9 cellular contexts compared by ENCODE assay signal in genomic region chrX:129540068-129540653, GRCh38. TPM values are rescaled to one million over a fixed set of nuclear protein-coding genes. Genes with fewer than 3 reads are reported as not detected.
DNase-seq lines count a peak whose midpoint lies in the region; ATAC-seq, FAIRE-seq and TF ChIP-seq lines count a peak whose summit lies in the region.
"Had no signal": no experiment of that assay in that cellular context is flagged by ENCODE, and none has a peak within 500 bp of the region (broad histone marks: within the 10 kb centered on the region; RNA-seq: fewer than 3 reads in every experiment).

TSS of gene OCRL (plus strand) at chrX:129540259. CDS start at chrX:129540440, 181 bp downstream.

- H3K27ac ChIP-seq in GM12878 (ENCODE audit: control insufficient read depth, insufficient read depth) (no peak within 1 kb of the TSS), iPS DF 6.9 (ENCODE audit: low read length) (no peak within 1 kb of the TSS)

- no peaks in the 10 kb centered on the region for H3K36me3 ChIP-seq in GM12878 (ENCODE audit: control insufficient read depth in 2 of 2, insufficient read depth in 2 of 2, low read length in 1 of 2)
- H3K36me3 ChIP-seq in iPS DF 6.9 (ENCODE audit: control insufficient read depth, insufficient read depth, low read length), result no peaks in the 10 kb centered on the region

- no peak for TF ChIP-seq RAD21 in GM12878 (IDR thresholded peaks at IDR 0.05; ENCODE audit: insufficient read depth, low read depth, low read length)

- SMC1A ChIA-PET in GM12878 (lab: Charles Lee; ENCODE audit: uncharacterized antibody, unreplicated experiment), result no interaction called here

- H3K9ac ChIP-seq in GM12878 (ENCODE audit: control insufficient read depth, insufficient read depth, low read length), result peak within 1 kb of the TSS; percentile 38; the same call in 1 of the 2 replicates

- 24% methylated on average over 27 of the region's 60 CpGs for WGBS in GM12878 (ENCODE audit: insufficient coverage, insufficient replicate concordance, low lambda C conversion rate, missing lambda C conversion rate)
- WGBS in iPS DF 6.9 (ENCODE audit: insufficient coverage, insufficient read length), result no CpG with 5 or more reads among the region's 60 CpGs

- POLR2A ChIA-PET in T-cell (lab: Charles Lee), result no interaction called here
- POLR2A ChIA-PET in GM12878 (lab: Charles Lee), result no interaction called here

- H3K4me3 Mint-ChIP-seq in T-cell, result peak within 1 kb of the TSS; percentile 44 to 81 (median 71)

- no peaks in the 10 kb centered on the region for H3K27me3 ChIP-seq in GM12878 (replicated peaks in 1 of 2; ENCODE audit: control insufficient read depth in 2 of 2, insufficient read depth in 2 of 2, low read length in 1 of 2)
- no peaks in the 10 kb centered on the region for H3K27me3 ChIP-seq in iPS DF 6.9 (ENCODE audit: control insufficient read depth, insufficient read depth, low read length)

- ATAC-seq in HG02571 (IDR thresholded peaks at IDR 0.05; ENCODE audit: unreplicated experiment), result peak; percentile 93
- peak; percentile 73 to 87 (median 80) for ATAC-seq in T-cell (replicated peaks in 1 of 4)
- peak; percentile 98 for ATAC-seq in GM12878
- ATAC-seq in sciatic nerve, result peak; percentile 90

- no peaks in the 10 kb centered on the region for H3K4me1 ChIP-seq in GM12878 (ENCODE audit: control insufficient read depth, insufficient read depth, low read length)
- no peaks in the 10 kb centered on the region for H3K4me1 ChIP-seq in iPS DF 6.9 (ENCODE audit: control insufficient read depth, insufficient read depth, low read length)

- in situ Hi-C loops in GM12878 (cut with MboI), result no loop called here

- BruUV-seq in GM12878 (replicated peaks; lab: Mats Ljungman, UMichigan), result no TSS peak

- no peak for TF ChIP-seq POLR2A in GM12878 (IDR thresholded peaks at IDR 0.05; ENCODE audit: low read depth, low read length)

- no peak for FAIRE-seq in GM12878 (lab: Jason Lieb, UNC)
- FAIRE-seq: A204.1 had no signal

- H3K4me1 Mint-ChIP-seq in T-cell, result peaks cover 5 to 15% (median 6%) of the 10 kb centered on the region in 3 donors

- H3K4me3 ChIP-seq in GM12878, result peak within 1 kb of the TSS; percentile 56; the same call in 1 of the 2 replicates
- peak within 1 kb of the TSS; percentile 99 for H3K4me3 ChIP-seq in iPS DF 6.9 (ENCODE audit: low read length)

- H3K27me3 Mint-ChIP-seq in T-cell, result peaks cover 4 to 22% of the 10 kb centered on the region in 2 donors

- intact Hi-C loops in GM12878 (cut with micrococcal nuclease; ENCODE audit: unreplicated experiment) (no loop called here), sciatic nerve (cut with DNase I) (no loop called here)

- H3K9me3 Mint-ChIP-seq in T-cell, result no peaks in the 10 kb centered on the region

- no peaks in the 10 kb centered on the region for H3K36me3 Mint-ChIP-seq in T-cell

- peak within 1 kb of the TSS; percentile 56 for H2AFZ ChIP-seq in GM12878 (ENCODE audit: control insufficient read depth, low read depth, low read length)

- DNase-seq in DMS153 treated with DMSO at 0.1 percent for 48 hours (lab: John Stamatoyannopoulos, UW; ENCODE audit: unreplicated experiment), result peak; percentile 50
- no peak for DNase-seq in DMS153 (lab: John Stamatoyannopoulos, UW)
- peak; percentile 65 for DNase-seq in NAMALWA (ENCODE audit: low spot score)
- peak in 26 of 34 experiments; percentile 6 to 49 (median 20) for DNase-seq in T-cell
- no peak for DNase-seq in GM12878 (ENCODE audit: low read depth, low spot score)
- no peak for DNase-seq in iPS DF 6.9 (ENCODE audit: low read depth, low spot score)
- peak; percentile 80 for DNase-seq in sciatic nerve (ENCODE audit: low spot score)

- CTCF ChIA-PET in T-cell (lab: Charles Lee), result interaction anchor here in 1 of 2 donors (0.6 kb wide), 1 partner anchor 675 kb away, joined by 3 read pairs; no protein-coding TSS in a partner anchor
- CTCF ChIA-PET in GM12878 (lab: Yijun Ruan, JAX), result no interaction called here

- no peak for TF ChIP-seq EP300 in GM12878 (IDR thresholded peaks at IDR 0.05; ENCODE audit: borderline replicate concordance in 1 of 2, control insufficient read depth in 1 of 2, low read depth in 2 of 2, low read length in 2 of 2)

- H3K9me3 ChIP-seq in GM12878 (replicated peaks; ENCODE audit: control insufficient read depth, insufficient read depth, low read length) (no peaks in the 10 kb centered on the region), iPS DF 6.9 (ENCODE audit: control insufficient read depth, insufficient read depth, low read length) (no peaks in the 10 kb centered on the region)

- no peaks in the 10 kb centered on the region for H3K79me2 ChIP-seq in GM12878 (ENCODE audit: control insufficient read depth, insufficient read depth, low read length)

- peak within 1 kb of the TSS; percentile 45 for H3K4me2 ChIP-seq in GM12878 (ENCODE audit: control insufficient read depth, insufficient read depth)

- no peak within 1 kb of the TSS for H3K27ac Mint-ChIP-seq in T-cell

- no peaks in the 10 kb centered on the region for H4K20me1 ChIP-seq in GM12878 (ENCODE audit: control insufficient read depth, insufficient read depth)

- RAD21 ChIA-PET in GM12878 (lab: Charles Lee; ENCODE audit: unreplicated experiment), result no interaction called here

- TF ChIP-seq CTCF in GM12878 (IDR thresholded peaks at IDR 0.05 in 2 of 3, conservative IDR thresholded peaks at IDR 0.05 in 1 of 3; ENCODE audit: control insufficient read depth in 2 of 3, extremely low read depth in 1 of 3, insufficient read depth in 1 of 3, low read depth in 3 of 3, low read length in 3 of 3), result peak; percentile 56 to 74 (median 63)

TF ChIP-seq in GM12878, 131 proteins besides CTCF, POLR2A, EP300 and RAD21 (continues in another document):
- TF ChIP-seq SMARCA5 (IDR thresholded peaks at IDR 0.05), result peak; percentile 80; the same call in 1 of the 2 replicates
- TF ChIP-seq KDM1A (IDR thresholded peaks at IDR 0.05; ENCODE audit: borderline replicate concordance), result no peak
- peak; percentile 72 for TF ChIP-seq RUNX3 (IDR thresholded peaks at IDR 0.05; ENCODE audit: low read length)
- TF ChIP-seq NRF1 (conservative IDR thresholded peaks at IDR 0.05; ENCODE audit: low read depth, low read length), result no peak
- peak; percentile 24; the same call in 1 of the 2 replicates for TF ChIP-seq YY1 (IDR thresholded peaks at IDR 0.05; ENCODE audit: low read depth, low read length)
- no peak for TF ChIP-seq CBX5 (IDR thresholded peaks at IDR 0.05; ENCODE audit: low read depth)
- TF ChIP-seq FOXM1 (IDR thresholded peaks at IDR 0.05; ENCODE audit: low read depth, low read length), result no peak
- TF ChIP-seq DPF2 (IDR thresholded peaks at IDR 0.05), result no peak
- no peak for TF ChIP-seq HDAC2 (IDR thresholded peaks at IDR 0.05)
- TF ChIP-seq GABPA (IDR thresholded peaks at IDR 0.05; ENCODE audit: low read depth), result no peak
- TF ChIP-seq CBFB (IDR thresholded peaks at IDR 0.05; ENCODE audit: low read depth), result no peak
- no peak for TF ChIP-seq SREBF2 (IDR thresholded peaks at IDR 0.05; ENCODE audit: low read length)
- peak; percentile 50; the same call in 1 of the 2 replicates for TF ChIP-seq LARP7 (IDR thresholded peaks at IDR 0.05)
- TF ChIP-seq NFXL1 (IDR thresholded peaks at IDR 0.05; ENCODE audit: borderline replicate concordance), result no peak
- no peak for TF ChIP-seq RBBP5 (conservative IDR thresholded peaks at IDR 0.05)
- no peak for TF ChIP-seq NFIC (IDR thresholded peaks at IDR 0.05; ENCODE audit: low read depth, low read length)
- no peak for TF ChIP-seq TARDBP (IDR thresholded peaks at IDR 0.05; ENCODE audit: borderline replicate concordance)
- TF ChIP-seq KLF5 (IDR thresholded peaks at IDR 0.05; ENCODE audit: partially characterized antibody), result no peak
- no peak for TF ChIP-seq ZBTB4 (CRISPR knock-in tag; IDR thresholded peaks at IDR 0.05)

RNA-seq across cellular contexts. Expression of gene OCRL, which starts in this region (rescaled TPM):
- 1 to 10 TPM; 2.2 to 4.6 (median 3.0) TPM for total RNA-seq in T-cell
- total RNA-seq in GM12878 (2013; cell fraction: nucleolus; rRNA removed), result 10.3 and 10.6 TPM in 2 replicates
- total RNA-seq in GM12878 (2014; rRNA removed), result 1.7 and 2.2 TPM in 2 replicates
- total RNA-seq in GM12878 (2014; rRNA removed; fragmentation: Illumina TruSeq; extraction: Trizol), result 2.9 and 3.0 TPM in 2 replicates
- 3.1 and 3.6 TPM in 2 replicates for total RNA-seq in GM12878 (2021)
- polyA plus RNA-seq in GM12878 (2011; ENCODE audit: low read depth), result 1.1 TPM
- 4.4 and 5.0 TPM in 2 replicates for polyA plus RNA-seq in GM12878 (2011; rRNA removed)
- 2.1 and 2.3 TPM in 2 replicates for polyA plus RNA-seq in GM12878 (2011; cell fraction: cytosol; rRNA removed)
- polyA plus RNA-seq in GM12878 (2011; cell fraction: nucleus; rRNA removed), result 9.3 and 10.3 TPM in 2 replicates
- 1.0 and 1.4 TPM in 2 replicates for polyA plus RNA-seq in GM12878 (2012)
- polyA plus RNA-seq in GM12878 (2014; fragmentation: Illumina TruSeq; extraction: Trizol), result 4.2 and 5.4 TPM in 2 replicates
- under 1 TPM; 0.53 to 0.73 TPM for polyA plus RNA-seq in GM12878 (2014; fragmentation: Nextera tagmentation; extraction: Ambion mirVana)
- polyA plus RNA-seq in GM12878 (2014; rRNA removed), result 3.0 and 3.1 TPM in 2 replicates
- polyA plus RNA-seq in GM12878 (2016; fragmentation: Nextera tagmentation; extraction: Ambion mirVana), result 1 to 10 TPM; 1.2 to 1.3 TPM
- polyA minus RNA-seq in GM12878 (2011; rRNA and poly(A)+ RNA removed), result 3.8 and 3.9 TPM in 2 replicates
- polyA minus RNA-seq in GM12878 (2011; cell fraction: cytosol; rRNA and poly(A)+ RNA removed), result 1.0 and 1.7 TPM in 2 replicates
- 1.9 and 2.0 TPM in 2 replicates for polyA minus RNA-seq in GM12878 (2011; cell fraction: nucleus; rRNA and poly(A)+ RNA removed)
- 21.4 TPM for total RNA-seq in sciatic nerve

Comparison
In these comparisons a context has a peak if more than half of its experiments do, and no peak if none do; other contexts are left out.
1. DNase-seq: peak in DMS153 treated with DMSO at 0.1 percent for 48 hours (single experiment), NAMALWA (single experiment), T-cell (26 of 34) and sciatic nerve (single experiment); none in DMS153 (single experiment), GM12878 (single experiment) and iPS DF 6.9 (single experiment).
2. Peak in every context shown above with its lines, with median percentiles within 50 percentile points of each other: ATAC-seq.